20 cellular contexts compared by ENCODE assay signal in genomic region chr16:85194528-85195270, GRCh38.
A peak's percentile ranks its signal among the peaks of the same experiment; 100 is the strongest.
DNase-seq lines count a peak whose midpoint lies in the region; ATAC-seq and TF ChIP-seq lines count a peak whose summit lies in the region.
"Had no signal": no experiment of that assay in that cellular context is flagged by ENCODE, and none has a peak within 500 bp of the region (broad histone marks: within the 10 kb centered on the region; RNA-seq: fewer than 3 reads in every experiment).

No MANE protein-coding gene starts in this region.

- peaks cover 19% of the 10 kb centered on the region for H4K20me1 ChIP-seq in osteoblast (ENCODE audit: insufficient read depth, low read length)

- POLR2A ChIA-PET in A673 (lab: Charles Lee; ENCODE audit: low non-redundant PET): interaction anchor here (0.6 kb wide), 1 partner anchor 476 kb away, joined by 4 read pairs; no protein-coding TSS in a partner anchor

- H3K4me3 Mint-ChIP-seq in HFFc6: no peak overlapping the region

- CTCF ChIA-PET in A673 (lab: Charles Lee): no interaction called here

- H3K9me3 ChIP-seq in A673 (ENCODE audit: low read depth, low read length, poor library complexity, severe bottlenecking) (no peaks in the 10 kb centered on the region), gastroesophageal sphincter (peaks cover 0 to 10% (median 0%) of the 10 kb centered on the region in 3 donors), osteoblast (ENCODE audit: low read depth, low read length) (no peaks in the 10 kb centered on the region)
- H3K9me3 ChIP-seq: A549 had no signal

- no peak for TF ChIP-seq POLR2A in gastroesophageal sphincter (IDR thresholded peaks at IDR 0.05)

- TF ChIP-seq CTCF in A673 (conservative IDR thresholded peaks at IDR 0.05; ENCODE audit: low read depth, low read length) (no peak), HFFc6 (IDR thresholded peaks at IDR 0.05) (no peak), gastroesophageal sphincter (IDR thresholded peaks at IDR 0.05) (no peak), osteoblast (IDR thresholded peaks at IDR 0.05; ENCODE audit: extremely low read depth, low read depth, low read length) (no peak)

- TF ChIP-seq EP300 in gastroesophageal sphincter (IDR thresholded peaks at IDR 0.05): no peak

- H3K4me1 ChIP-seq in A673 (ENCODE audit: insufficient read depth, low read length, poor library complexity, severe bottlenecking) (no peaks in the 10 kb centered on the region), gastroesophageal sphincter (peaks cover 4 to 75% (median 24%) of the 10 kb centered on the region in 3 donors), osteoblast (ENCODE audit: insufficient read depth, low read length) (no peaks in the 10 kb centered on the region)

- peaks cover 8% of the 10 kb centered on the region for H3K36me3 ChIP-seq in A673 (ENCODE audit: insufficient read depth, low read length, poor library complexity, severe bottlenecking)
- H3K36me3 ChIP-seq in gastroesophageal sphincter: no peaks in the 10 kb centered on the region
- H3K36me3 ChIP-seq in osteoblast (ENCODE audit: insufficient read depth, low read length): peaks cover 4% of the 10 kb centered on the region

- no peak overlapping the region for H3K4me3 ChIP-seq in A673 (ENCODE audit: low read depth, low read length, poor library complexity, severe bottlenecking)
- no peak overlapping the region for H3K4me3 ChIP-seq in gastroesophageal sphincter
- H3K4me3 ChIP-seq in osteoblast (ENCODE audit: insufficient read depth, low read length): no peak overlapping the region
- H3K4me3 ChIP-seq: A549 had no signal

- peaks cover 6% of the 10 kb centered on the region; the same call in 1 of the 2 replicates for H3K27me3 Mint-ChIP-seq in HFFc6 (ENCODE audit: insufficient read depth)
- H3K27me3 Mint-ChIP-seq: CD4-positive, CD25-positive, alpha-beta regulatory T cell had no signal

- peaks cover 35% of the 10 kb centered on the region for H3K79me2 ChIP-seq in osteoblast (ENCODE audit: insufficient read depth, low read length)

- intact Hi-C loops in A673 (cut with micrococcal nuclease; ENCODE audit: unreplicated experiment): no loop called here

- H3K4me2 ChIP-seq in osteoblast (ENCODE audit: insufficient read depth, low read length): no peak overlapping the region
- H3K4me2 ChIP-seq: A549 had no signal

- no TSS peak for BruUV-seq in A673 (replicated peaks; lab: Mats Ljungman, UMichigan)

- H3K9me3 Mint-ChIP-seq in HFFc6: no peaks in the 10 kb centered on the region

- whole genome bisulfite sequencing in gastroesophageal sphincter (ENCODE audit: low coverage in 1 of 2), 2 donors: 87 to 89% methylated on average over 4 to 11 of the region's 13 CpGs

- no peaks in the 10 kb centered on the region for H3K27me3 ChIP-seq in A673 (replicated peaks; ENCODE audit: insufficient read depth, low read depth, low read length, poor library complexity)
- H3K27me3 ChIP-seq in gastroesophageal sphincter: no peaks in the 10 kb centered on the region
- no peaks in the 10 kb centered on the region for H3K27me3 ChIP-seq in osteoblast (ENCODE audit: insufficient read depth, low read length)

- H3K4me1 Mint-ChIP-seq in HFFc6 (ENCODE audit: low read depth): peaks cover 85% of the 10 kb centered on the region
- H3K4me1 Mint-ChIP-seq: CD4-positive, CD25-positive, alpha-beta regulatory T cell had no signal

- H2AFZ ChIP-seq in osteoblast (ENCODE audit: low read length): no peak overlapping the region

- DNase-seq in A673 (ENCODE audit: low spot score): no peak
- no peak for DNase-seq in HFFc6
- DNase-seq in osteoblast (ENCODE audit: insufficient read length, low spot score, missing footprints): peak; percentile 52
- DNase-seq in KG1 (lab: John Stamatoyannopoulos, UW): no peak
- no peak for DNase-seq in Ammon's horn (ENCODE audit: low spot score)
- DNase-seq: CD4-positive, CD25-positive, alpha-beta regulatory T cell; DMS79; H7; MM.1S; NCI-H1048; NCI-H1417 treated with DMSO at 0.1 percent for 48 hours; NCI-H187; NCI-H2107; NCI-H446 treated with DMSO at 0.1 percent for 48 hours; NCI-H526 treated with DMSO at 0.1 percent for 48 hours; OCI-M1 had no signal

- H3K27ac ChIP-seq in A673 (ENCODE audit: low read depth, low read length, poor library complexity, severe bottlenecking) (peak overlapping the region; percentile 30), gastroesophageal sphincter (peak overlapping the region in 3 of 4 donors; percentile 73 to 87 (median 80)), osteoblast (ENCODE audit: low read depth, low read length) (no peak overlapping the region)
- H3K27ac ChIP-seq: A549 had no signal

- peaks cover 32% of the 10 kb centered on the region for H3K36me3 Mint-ChIP-seq in HFFc6 (ENCODE audit: low read depth)
- H3K36me3 Mint-ChIP-seq: CD4-positive, CD25-positive, alpha-beta regulatory T cell had no signal

- ATAC-seq in gastroesophageal sphincter (no peak), HG03432 (IDR thresholded peaks at IDR 0.05; ENCODE audit: unreplicated experiment) (no peak), HG02763 (IDR thresholded peaks at IDR 0.05; ENCODE audit: unreplicated experiment) (no peak)
- ATAC-seq: A549 had no signal

- H3K27ac Mint-ChIP-seq in HFFc6: peak overlapping the region; percentile 69
